ENCODE assay signal across 23 cellular contexts in genomic region chr12:93093243-93093642, GRCh38.
DNase-seq lines count a peak whose midpoint lies in the region; ATAC-seq and TF ChIP-seq lines count a peak whose summit lies in the region.
"Had no signal": no experiment of that assay in that cellular context is flagged by ENCODE, and none has a peak within 500 bp of the region (broad histone marks: within the 10 kb centered on the region; RNA-seq: fewer than 3 reads in every experiment).

No MANE protein-coding gene starts in this region.

- no peak overlapping the region; the same call in 2 of the 3 replicates for H2BK15ac ChIP-seq in IMR-90 (ENCODE audit: low read depth, low read length)
- H2BK15ac ChIP-seq in mesenchymal stem cell (ENCODE audit: low read depth, poor library complexity, severe bottlenecking), result no peak overlapping the region

- H3K56ac ChIP-seq in IMR-90 (ENCODE audit: extremely low read depth, insufficient read depth, low read length), result no peak overlapping the region

- H2BK5ac ChIP-seq in IMR-90 (ENCODE audit: low read depth, low read length, poor library complexity, severe bottlenecking) (no peak overlapping the region), mesenchymal stem cell (ENCODE audit: low read depth, low read length, poor library complexity, severe bottlenecking) (no peak overlapping the region)

- POLR2A ChIA-PET in HEK293 (lab: Yijun Ruan, JAX) (no interaction called here), IMR-90 (lab: Charles Lee; ENCODE audit: unreplicated experiment) (no interaction called here)

- TF ChIP-seq CTCF in HEK293 (tag by site-specific recombination; IDR thresholded peaks at IDR 0.05) (no peak), IMR-90 (conservative IDR thresholded peaks at IDR 0.05; ENCODE audit: low read depth, low read length) (no peak)

- H3K9ac ChIP-seq in IMR-90 (ENCODE audit: low read depth, low read length) (no peak overlapping the region), mesenchymal stem cell (ENCODE audit: low read length) (no peak overlapping the region)
- H3K9ac ChIP-seq: BLaER1 had no signal

- H2AK5ac ChIP-seq in IMR-90 (ENCODE audit: low read depth, low read length) (peak overlapping the region; percentile 88), mesenchymal stem cell (ENCODE audit: low read length, severe bottlenecking) (no peak overlapping the region)

- H3K23ac ChIP-seq in IMR-90 (ENCODE audit: low read depth, low read length) (no peak overlapping the region), mesenchymal stem cell (ENCODE audit: low read length in 2 of 2) (no peak overlapping the region)

- H3K27ac ChIP-seq in HEK293 (ENCODE audit: extremely low read depth, low read depth, low read length) (no peak overlapping the region), IMR-90 (ENCODE audit: insufficient read depth, low read length) (no peak overlapping the region), mesenchymal stem cell (ENCODE audit: low read length, poor library complexity, severe bottlenecking) (no peak overlapping the region)
- H3K27ac ChIP-seq: BLaER1 had no signal

- TF ChIP-seq RAD21 in IMR-90 (IDR thresholded peaks at IDR 0.05; ENCODE audit: low read length), result no peak

- H3K4me2 ChIP-seq in IMR-90 (ENCODE audit: low read depth, low read length), result no peak overlapping the region
- no peak overlapping the region for H3K4me2 ChIP-seq in mesenchymal stem cell (ENCODE audit: low read length, poor library complexity, severe bottlenecking)
- H3K4me2 ChIP-seq: BLaER1 had no signal

- TF ChIP-seq POLR2A in IMR-90 (IDR thresholded peaks at IDR 0.05; ENCODE audit: low read depth, low read length), result no peak

- CTCF ChIA-PET in HEK293 (lab: Yijun Ruan, JAX) (no interaction called here), IMR-90 (lab: Yijun Ruan, JAX) (no interaction called here)

- no peaks in the 10 kb centered on the region for H3K36me3 ChIP-seq in HEK293 (ENCODE audit: control insufficient read depth in 2 of 2, insufficient read depth in 1 of 2, low read length in 2 of 2)
- H3K36me3 ChIP-seq in IMR-90 (ENCODE audit: control insufficient read depth, insufficient read depth, low read length), result no peaks in the 10 kb centered on the region
- H3K36me3 ChIP-seq in mesenchymal stem cell (ENCODE audit: control insufficient read depth in 1 of 2, insufficient read depth in 2 of 2, low read depth in 1 of 2, low read length in 2 of 2), result no peaks in the 10 kb centered on the region
- H3K36me3 ChIP-seq: BE2C, BLaER1 had no signal

- peak overlapping the region; percentile 52; the same call in 1 of the 2 replicates for H2BK120ac ChIP-seq in IMR-90 (ENCODE audit: low read depth, low read length)
- H2BK120ac ChIP-seq in mesenchymal stem cell (ENCODE audit: low read depth, low read length), result no peak overlapping the region

- in situ Hi-C loops in IMR-90 (cut with MboI; ENCODE audit: low sequenced_read_pairs), result no loop called here

- H4K8ac ChIP-seq in IMR-90 (ENCODE audit: low read depth in 2 of 2, low read length in 2 of 2) (no peak overlapping the region; a peak in 1 of 4 replicates), mesenchymal stem cell (ENCODE audit: low read length) (no peak overlapping the region)

- no peak overlapping the region for H3K18ac ChIP-seq in IMR-90 (ENCODE audit: low read depth, low read length)
- no peak overlapping the region for H3K18ac ChIP-seq in mesenchymal stem cell (ENCODE audit: low read depth in 1 of 2, low read length in 2 of 2)

- H3K4me3 ChIP-seq in HEK293 (ENCODE audit: low read depth, low read length) (no peak overlapping the region), IMR-90 (ENCODE audit: insufficient read depth, low read depth, low read length) (no peak overlapping the region), mesenchymal stem cell (ENCODE audit: insufficient read depth in 1 of 2, low read depth in 1 of 2, low read length in 2 of 2) (no peak overlapping the region)
- H3K4me3 ChIP-seq: BLaER1, GM12878 had no signal

- no peak overlapping the region for H2AK9ac ChIP-seq in IMR-90 (replicated peaks; ENCODE audit: low read depth, low read length, poor library complexity)

- no peak overlapping the region for H4K91ac ChIP-seq in IMR-90 (ENCODE audit: insufficient read depth, low read depth, low read length)
- H4K91ac ChIP-seq in mesenchymal stem cell (ENCODE audit: low read length), result peak overlapping the region; percentile 69

- peaks cover 5% of the 10 kb centered on the region for H3K9me1 ChIP-seq in IMR-90 (ENCODE audit: insufficient read depth, low read length)

- intact Hi-C loops in IMR-90 (cut with micrococcal nuclease), result no loop called here

- no peaks in the 10 kb centered on the region for H3K9me3 ChIP-seq in HEK293 (ENCODE audit: control insufficient read depth, insufficient read depth, low read depth, low read length)
- no peaks in the 10 kb centered on the region for H3K9me3 ChIP-seq in IMR-90 (ENCODE audit: control insufficient read depth, insufficient read depth, low read length)
- no peaks in the 10 kb centered on the region for H3K9me3 ChIP-seq in mesenchymal stem cell (ENCODE audit: control insufficient read depth, low read length)
- H3K9me3 ChIP-seq: BE2C, BLaER1 had no signal

- ATAC-seq in IMR-90 (ENCODE audit: low read depth), result no peak
- no peak for ATAC-seq in HG03135 (IDR thresholded peaks at IDR 0.05; ENCODE audit: unreplicated experiment)
- ATAC-seq in HG03457 (IDR thresholded peaks at IDR 0.05; ENCODE audit: unreplicated experiment), result no peak
- ATAC-seq: GM12878 had no signal

- no peak overlapping the region for H2BK12ac ChIP-seq in mesenchymal stem cell (ENCODE audit: low read length in 2 of 2)

- H2AFZ ChIP-seq in IMR-90 (replicated peaks; ENCODE audit: low read length, poor library complexity) (peak overlapping the region; percentile 38), mesenchymal stem cell (ENCODE audit: low read depth, low read length) (no peak overlapping the region)

- dilution Hi-C loops in IMR-90 (cut with HindIII; ENCODE audit: low sequenced_read_pairs, unreplicated experiment), result no loop called here

- H3K4ac ChIP-seq in IMR-90 (ENCODE audit: low read depth, low read length) (no peak overlapping the region), mesenchymal stem cell (ENCODE audit: low read depth in 1 of 2, low read length in 2 of 2) (no peak overlapping the region)

- no TSS peak for BruUV-seq in IMR-90 (replicated peaks; lab: Mats Ljungman, UMichigan)

- H2BK20ac ChIP-seq in IMR-90 (ENCODE audit: low read depth, low read length), result peak overlapping the region; percentile 25; the same call in 1 of the 2 replicates

- no peak for DNase-seq in IMR-90
- DNase-seq in mesenchymal stem cell, result no peak
- DNase-seq in cerebellar cortex (ENCODE audit: low spot score), result no peak
- DNase-seq: 8988T; ACHN; BE2C; C1 segment of cervical spinal cord; CD4-positive, alpha-beta memory T cell; CD4-positive, CD25-positive, alpha-beta regulatory T cell; CD8-positive, alpha-beta memory T cell; COR-L47; DMS 273 treated with DMSO at 0.1 percent for 48 hours; DMS153; DMS53; DMS79; DND-41; EL; GDM1 had no signal

- H3K14ac ChIP-seq in IMR-90 (replicated peaks; ENCODE audit: low read depth, low read length) (peak overlapping the region; percentile 48; the same call in 1 of the 2 replicates), mesenchymal stem cell (ENCODE audit: low read length in 2 of 2) (no peak overlapping the region)

- no peaks in the 10 kb centered on the region for H4K20me1 ChIP-seq in IMR-90 (ENCODE audit: insufficient read depth, low read length)
- H4K20me1 ChIP-seq: BLaER1 had no signal

- H3K79me1 ChIP-seq in IMR-90 (ENCODE audit: low read depth in 1 of 2, low read length in 2 of 2) (no peaks in the 10 kb centered on the region), mesenchymal stem cell (replicated peaks; ENCODE audit: low read length, poor library complexity, severe bottlenecking) (no peaks in the 10 kb centered on the region)

- H4K5ac ChIP-seq in IMR-90 (ENCODE audit: low read depth, low read length), result no peak overlapping the region

- no peaks in the 10 kb centered on the region for H3K27me3 ChIP-seq in IMR-90 (ENCODE audit: control insufficient read depth, insufficient read depth, low read length)
- H3K27me3 ChIP-seq in mesenchymal stem cell (ENCODE audit: control insufficient read depth in 1 of 2, insufficient read depth in 1 of 2, low read length in 2 of 2), result no peaks in the 10 kb centered on the region
- H3K27me3 ChIP-seq: BLaER1 had no signal

- H3K4me1 ChIP-seq in HEK293 (ENCODE audit: control insufficient read depth, insufficient read depth, low read length) (no peaks in the 10 kb centered on the region), IMR-90 (ENCODE audit: control insufficient read depth, insufficient read depth, low read length) (peaks cover 6% of the 10 kb centered on the region), mesenchymal stem cell (ENCODE audit: control insufficient read depth, insufficient read depth, low read depth, low read length) (peaks cover 3% of the 10 kb centered on the region)

- no CpG with 5 or more reads among the region's 3 CpGs for WGBS in IMR-90 (ENCODE audit: extremely low coverage in 2 of 2, insufficient read length in 1 of 2), 2 experiments
- 99% methylated on average over 2 of the region's 3 CpGs for WGBS in mesenchymal stem cell

TF ChIP-seq in HEK293, 187 proteins besides CTCF, POLR2A, EP300 and RAD21 (continues in another document):
- no peak for TF ChIP-seq SETDB1 (IDR thresholded peaks at IDR 0.05; ENCODE audit: insufficient read length, low read length)

TF ChIP-seq in IMR-90, 13 proteins besides CTCF, POLR2A, EP300 and RAD21:
- TF ChIP-seq, protein P1, sequence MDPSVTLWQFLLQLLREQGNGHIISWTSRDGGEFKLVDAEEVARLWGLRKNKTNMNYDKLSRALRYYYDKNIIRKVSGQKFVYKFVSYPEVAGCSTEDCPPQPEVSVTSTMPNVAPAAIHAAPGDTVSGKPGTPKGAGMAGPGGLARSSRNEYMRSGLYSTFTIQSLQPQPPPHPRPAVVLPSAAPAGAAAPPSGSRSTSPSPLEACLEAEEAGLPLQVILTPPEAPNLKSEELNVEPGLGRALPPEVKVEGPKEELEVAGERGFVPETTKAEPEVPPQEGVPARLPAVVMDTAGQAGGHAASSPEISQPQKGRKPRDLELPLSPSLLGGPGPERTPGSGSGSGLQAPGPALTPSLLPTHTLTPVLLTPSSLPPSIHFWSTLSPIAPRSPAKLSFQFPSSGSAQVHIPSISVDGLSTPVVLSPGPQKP (IDR thresholded peaks at IDR 0.05; ENCODE audit: borderline replicate concordance, low read depth, low read length), result no peak
- no peak for TF ChIP-seq SMC3 (IDR thresholded peaks at IDR 0.05; ENCODE audit: low read depth, low read length)
- TF ChIP-seq RFX5 (IDR thresholded peaks at IDR 0.05; ENCODE audit: low read depth, low read length), result no peak
- no peak for TF ChIP-seq RCOR1 (IDR thresholded peaks at IDR 0.05; ENCODE audit: insufficient replicate concordance, low read length)
- TF ChIP-seq NFE2L2 (IDR thresholded peaks at IDR 0.05; ENCODE audit: low read depth, low read length), result no peak
- TF ChIP-seq BHLHE40 (IDR thresholded peaks at IDR 0.05; ENCODE audit: low read depth, low read length), result no peak
